In the genomic region with DNA sequence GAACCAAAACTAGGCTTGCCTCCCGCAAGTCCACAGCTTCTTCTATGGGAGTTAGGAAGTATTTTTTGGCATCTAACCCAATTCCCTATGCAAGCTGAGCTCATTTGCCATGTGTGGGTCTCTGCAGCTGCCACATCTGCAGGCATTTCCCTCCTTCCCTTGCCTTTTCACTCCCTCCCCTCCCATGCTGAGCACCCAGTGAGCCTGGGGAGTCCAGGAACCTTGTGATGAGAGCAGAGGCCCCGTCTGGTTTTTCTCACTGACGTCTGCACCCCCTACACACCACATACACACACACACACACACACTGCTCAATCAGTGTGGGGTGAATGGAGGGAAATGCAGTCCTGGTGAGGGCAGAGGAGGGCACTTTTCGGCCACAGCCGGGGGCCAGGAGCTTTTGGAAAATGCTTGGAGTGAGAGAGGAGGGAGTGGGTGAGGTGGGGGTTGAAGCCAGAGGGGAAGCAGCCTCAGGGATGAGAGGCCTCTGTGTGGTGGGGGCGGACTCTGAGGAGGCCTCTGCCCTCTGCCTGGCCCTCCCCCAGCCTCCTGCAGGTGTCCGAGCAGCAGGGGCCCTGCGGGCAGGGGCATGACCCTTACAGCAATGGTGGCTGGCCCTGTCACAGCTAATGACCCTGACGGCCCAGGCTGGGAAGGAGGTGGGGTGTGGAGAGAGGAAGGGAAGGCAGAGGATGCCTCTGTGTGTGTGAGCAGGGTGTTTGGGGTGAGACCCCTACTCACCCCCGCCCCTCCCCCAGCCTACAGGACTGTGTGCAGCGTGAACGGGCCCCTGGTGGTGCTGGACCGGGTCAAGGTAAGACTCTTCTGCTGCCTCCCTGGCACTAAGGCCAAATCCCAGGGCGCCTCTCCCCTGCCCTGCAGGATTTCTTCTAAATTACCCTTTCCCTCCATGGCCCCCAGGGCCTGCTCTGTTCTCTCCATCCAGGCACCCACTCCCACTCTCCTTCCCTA, we compare ENCODE assay signal across 22 cellular contexts. TPM values are rescaled to one million over a fixed set of nuclear protein-coding genes. Genes with fewer than 3 reads are reported as not detected.
DNase-seq lines count a peak whose midpoint lies in the region; ATAC-seq, FAIRE-seq and TF ChIP-seq lines count a peak whose summit lies in the region.
"Had no signal": no experiment of that assay in that cellular context is flagged by ENCODE, and none has a peak within 500 bp of the region (broad histone marks: within the 10 kb centered on the region; RNA-seq: fewer than 3 reads in every experiment).

No MANE protein-coding gene starts in this region.

- H3K36me3 ChIP-seq in GM23338 (ENCODE audit: insufficient read depth): no peaks in the 10 kb centered on the region
- H3K36me3 ChIP-seq in SJCRH30: no peaks in the 10 kb centered on the region
- no peaks in the 10 kb centered on the region for H3K36me3 ChIP-seq in kidney (ENCODE audit: control insufficient read depth in 1 of 2, insufficient read depth in 2 of 2, low read length in 2 of 2)
- H3K36me3 ChIP-seq: adrenal gland, right atrium auricular region had no signal

- H3K27me3 ChIP-seq in GM23338 (ENCODE audit: insufficient read depth) (peaks cover 86% of the 10 kb centered on the region), SJCRH30 (no peaks in the 10 kb centered on the region)
- H3K27me3 ChIP-seq: adrenal gland, right atrium auricular region had no signal

- no peak overlapping the region for H3K27ac ChIP-seq in GM23338 (ENCODE audit: low read depth)
- peak overlapping the region; percentile 24; the same call in 1 of the 2 replicates for H3K27ac ChIP-seq in SJCRH30
- H3K27ac ChIP-seq in kidney (ENCODE audit: low read depth in 2 of 2, low read length in 2 of 2): no peak overlapping the region
- no peak overlapping the region for H3K27ac ChIP-seq in substantia nigra (ENCODE audit: low read depth, low read length, poor library complexity, severe bottlenecking)
- H3K27ac ChIP-seq: adrenal gland, right atrium auricular region had no signal

- intact Hi-C loops in posterior vena cava (cut with DNase I) (no loop called here), kidney (cut with DNase I) (no loop called here)

- no peaks in the 10 kb centered on the region for H3K9me3 ChIP-seq in SJCRH30 (replicated peaks)
- H3K9me3 ChIP-seq in kidney (ENCODE audit: control insufficient read depth in 1 of 2, low read length in 2 of 2): no peaks in the 10 kb centered on the region
- H3K9me3 ChIP-seq: adrenal gland, right atrium auricular region had no signal

- H3K9ac ChIP-seq in kidney (ENCODE audit: low read length in 2 of 2): no peak overlapping the region

- H3K4me3 ChIP-seq in GM23338: no peak overlapping the region
- H3K4me3 ChIP-seq in SJCRH30: no peak overlapping the region
- no peak overlapping the region for H3K4me3 ChIP-seq in fibroblast of mammary gland (ENCODE audit: control insufficient read depth, low read depth, low read length)
- H3K4me3 ChIP-seq in kidney (ENCODE audit: low read length in 2 of 2): no peak overlapping the region
- H3K4me3 ChIP-seq: adrenal gland, right atrium auricular region had no signal

- peaks cover 64% of the 10 kb centered on the region for H3K27me3 Mint-ChIP-seq in GM23338 (ENCODE audit: insufficient read depth, low read depth, poor library complexity)
- H3K27me3 Mint-ChIP-seq in activated CD4-positive, alpha-beta memory T cell treated with anti-CD3 and anti-CD28 coated beads, Interleukin-2, amount 10 ng/mL, durations not matched to agents 7 days and 5 days: peaks cover 28% of the 10 kb centered on the region

- H2AFZ ChIP-seq in GM23338: peak overlapping the region; percentile 56; the same call in 1 of the 2 replicates

- peak; percentile 1; the same call in 2 of the 3 replicates for ATAC-seq in GM23338
- ATAC-seq: activated CD8-positive, alpha-beta T cell treated with anti-CD3 and anti-CD28 coated beads, Interleukin-2, amount 10 ng/mL, durations not matched to agents 7 days and 5 days had no signal

- no peak overlapping the region for H3K4me3 Mint-ChIP-seq in GM23338
- H3K4me3 Mint-ChIP-seq in activated CD4-positive, alpha-beta memory T cell treated with anti-CD3 and anti-CD28 coated beads, Interleukin-2, amount 10 ng/mL, durations not matched to agents 7 days and 5 days: no peak overlapping the region
- H3K4me3 Mint-ChIP-seq: activated CD8-positive, alpha-beta T cell treated with anti-CD3 and anti-CD28 coated beads, Interleukin-2, amount 10 ng/mL, durations not matched to agents 7 days and 5 days; activated T-helper 1 cell treated with anti-CD3 and anti-CD28 coated beads, Interleukin-12 subunit alpha, Interleukin-12 subunit beta, Interleukin-2, Interleukin-4 antibody, amounts not matched to agents 30 ng/mL and 10 ng/mL and 1 ng/mL, durations not matched to agents 14 hours and 24 hours and 36 hours; stimulated activated naive CD8-positive, alpha-beta T cell treated with anti-CD3 and anti-CD28 coated beads, Interleukin-15, Interleukin-2, amounts not matched to agents 100 ng/mL and 50 ng/mL, for 24 hours had no signal

- peaks cover 35% of the 10 kb centered on the region for H3K4me1 Mint-ChIP-seq in GM23338
- peaks cover 8% of the 10 kb centered on the region for H3K4me1 Mint-ChIP-seq in activated CD4-positive, alpha-beta memory T cell treated with anti-CD3 and anti-CD28 coated beads, Interleukin-2, amount 10 ng/mL, durations not matched to agents 7 days and 5 days

- POLR2A ChIA-PET in activated CD4-positive, alpha-beta memory T cell treated with anti-CD3 and anti-CD28 coated beads, Interleukin-2, amount 10 ng/mL, durations not matched to agents 7 days and 5 days (lab: Charles Lee): no interaction called here

- H3K27ac Mint-ChIP-seq in GM23338: no peak overlapping the region
- no peak overlapping the region for H3K27ac Mint-ChIP-seq in activated CD4-positive, alpha-beta memory T cell treated with anti-CD3 and anti-CD28 coated beads, Interleukin-2, amount 10 ng/mL, durations not matched to agents 7 days and 5 days
- H3K27ac Mint-ChIP-seq: activated CD8-positive, alpha-beta T cell treated with anti-CD3 and anti-CD28 coated beads, Interleukin-2, amount 10 ng/mL, durations not matched to agents 7 days and 5 days; activated T-helper 1 cell treated with anti-CD3 and anti-CD28 coated beads, Interleukin-12 subunit alpha, Interleukin-12 subunit beta, Interleukin-2, Interleukin-4 antibody, amounts not matched to agents 30 ng/mL and 10 ng/mL and 1 ng/mL, durations not matched to agents 14 hours and 24 hours and 36 hours; stimulated activated naive CD8-positive, alpha-beta T cell treated with anti-CD3 and anti-CD28 coated beads, Interleukin-15, Interleukin-2, amounts not matched to agents 100 ng/mL and 50 ng/mL, for 24 hours had no signal

- H3K9me3 Mint-ChIP-seq in GM23338: no peaks in the 10 kb centered on the region
- no peaks in the 10 kb centered on the region for H3K9me3 Mint-ChIP-seq in activated CD4-positive, alpha-beta memory T cell treated with anti-CD3 and anti-CD28 coated beads, Interleukin-2, amount 10 ng/mL, durations not matched to agents 7 days and 5 days
- H3K9me3 Mint-ChIP-seq: activated T-helper 1 cell treated with anti-CD3 and anti-CD28 coated beads, Interleukin-12 subunit alpha, Interleukin-12 subunit beta, Interleukin-2, Interleukin-4 antibody, amounts not matched to agents 30 ng/mL and 10 ng/mL and 1 ng/mL, durations not matched to agents 14 hours and 24 hours and 36 hours; stimulated activated naive CD8-positive, alpha-beta T cell treated with anti-CD3 and anti-CD28 coated beads, Interleukin-15, Interleukin-2, amounts not matched to agents 100 ng/mL and 50 ng/mL, for 24 hours had no signal

- no peaks in the 10 kb centered on the region for H3K9me2 ChIP-seq in GM23338 (ENCODE audit: insufficient read depth)

- H3F3A ChIP-seq in GM23338 (replicated peaks; ENCODE audit: low read depth): no peaks in the 10 kb centered on the region

- no peak for FAIRE-seq in kidney (lab: Jason Lieb, UNC)
- FAIRE-seq: urothelium cell line had no signal

- peaks cover 19% of the 10 kb centered on the region for H3K4me1 ChIP-seq in GM23338 (ENCODE audit: insufficient read depth)
- peaks cover 42% of the 10 kb centered on the region for H3K4me1 ChIP-seq in SJCRH30
- peaks cover 0 to 4% of the 10 kb centered on the region in 2 donors for H3K4me1 ChIP-seq in kidney (ENCODE audit: control insufficient read depth in 1 of 2, insufficient read depth in 1 of 2, low read depth in 1 of 2, low read length in 2 of 2)

- no peak overlapping the region for H3K4me2 ChIP-seq in GM23338

- H3K36me3 Mint-ChIP-seq in GM23338 (ENCODE audit: low read depth): no peaks in the 10 kb centered on the region
- no peaks in the 10 kb centered on the region for H3K36me3 Mint-ChIP-seq in activated CD4-positive, alpha-beta memory T cell treated with anti-CD3 and anti-CD28 coated beads, Interleukin-2, amount 10 ng/mL, durations not matched to agents 7 days and 5 days (ENCODE audit: low read depth)

- TF ChIP-seq CTCF in GM23338 (conservative IDR thresholded peaks at IDR 0.05; ENCODE audit: low read depth in 2 of 2) (no peak), fibroblast of mammary gland (conservative IDR thresholded peaks at IDR 0.05; ENCODE audit: control insufficient read depth, insufficient read depth, low read depth, low read length) (no peak), kidney (IDR thresholded peaks at IDR 0.05; ENCODE audit: borderline replicate concordance, extremely low read depth, insufficient read depth) (no peak)

- H4K20me1 ChIP-seq in GM23338 (replicated peaks; ENCODE audit: insufficient read depth): no peaks in the 10 kb centered on the region

- no peak for DNase-seq in GM23338 (ENCODE audit: low spot score)
- DNase-seq in SJCRH30: peak; percentile 62 to 78
- DNase-seq in fibroblast of mammary gland (ENCODE audit: low read depth): peak; percentile 34
- DNase-seq in posterior vena cava (ENCODE audit: low spot score): peak; percentile 66
- DNase-seq in kidney: no peak
- no peak for DNase-seq in substantia nigra (lab: John Stamatoyannopoulos, UW)
- DNase-seq in activated CD4-positive, alpha-beta memory T cell treated with anti-CD3 and anti-CD28 coated beads, Interleukin-2, amount 10 ng/mL, durations not matched to agents 7 days and 5 days: no peak
- DNase-seq: activated CD8-positive, alpha-beta T cell treated with anti-CD3 and anti-CD28 coated beads, Interleukin-2, amount 10 ng/mL, durations not matched to agents 7 days and 5 days; central memory CD4-positive, alpha-beta T cell; effector CD8-positive, alpha-beta T cell; EL; NCI-H2081; NCI-H524; OCI-M1; SIG-M5; stimulated activated CD4-positive, alpha-beta T cell treated with anti-CD3 and anti-CD28 coated beads, Interleukin-1b, Interleukin-23, amount 100 ng/mL, for 48 hours; T-helper 2 cell had no signal

- no peaks in the 10 kb centered on the region for H3K79me2 ChIP-seq in GM23338 (replicated peaks; ENCODE audit: insufficient read depth)

- CTCF ChIA-PET in activated CD4-positive, alpha-beta memory T cell treated with anti-CD3 and anti-CD28 coated beads, Interleukin-2, amount 10 ng/mL, durations not matched to agents 7 days and 5 days (lab: Charles Lee): interaction anchor here (0.9 to 1.2 kb wide), 3 partner anchors 8 to 58 kb away, joined by 3 read pairs; no protein-coding TSS in a partner anchor

RNA-seq across cellular contexts. Expression of a gene that starts 7.5 kb away (rescaled TPM):
- total RNA-seq in GM23338 (2014; rRNA removed; shearing (Covaris generic)): not detected in 2 replicates
- polyA plus RNA-seq in GM23338 (2016; fragmentation: Nextera tagmentation; extraction: Ambion mirVana) (not detected in 2 replicates), kidney (ENCODE audit: insufficient read depth, low read depth, low replicate concordance) (400 TPM)
- total RNA-seq in SJCRH30 (2014; rRNA removed; shearing (Covaris generic)): 1.6 and 2.0 TPM in 2 replicates
- total RNA-seq in posterior vena cava (1 to 10 TPM in 1 of 2 donors, under 1 TPM in 1; 0.48 to 1.4 TPM), kidney (37.9 TPM)
- total RNA-seq in activated CD4-positive, alpha-beta memory T cell treated with anti-CD3 and anti-CD28 coated beads, Interleukin-2, amount 10 ng/mL, durations not matched to agents 7 days and 5 days: not detected
- total RNA-seq: activated CD8-positive, alpha-beta T cell treated with anti-CD3 and anti-CD28 coated beads, Interleukin-2, amount 10 ng/mL, durations not matched to agents 7 days and 5 days; activated T-helper 1 cell treated with anti-CD3 and anti-CD28 coated beads, Interleukin-12 subunit alpha, Interleukin-12 subunit beta, Interleukin-2, Interleukin-4 antibody, amounts not matched to agents 30 ng/mL and 10 ng/mL and 1 ng/mL, durations not matched to agents 14 hours and 24 hours and 36 hours; right atrium auricular region had no signal

RNA-seq across cellular contexts. Expression of a gene that starts 35.2 kb away (rescaled TPM):
- 0.73 and 1.3 TPM in 2 replicates for total RNA-seq in GM23338 (2014; rRNA removed; shearing (Covaris generic))
- polyA plus RNA-seq in GM23338 (2016; fragmentation: Nextera tagmentation; extraction: Ambion mirVana) (0.32 and 0.59 TPM in 2 replicates), kidney (ENCODE audit: insufficient read depth, low read depth, low replicate concordance) (2.1 TPM)
- total RNA-seq in SJCRH30 (2014; rRNA removed; shearing (Covaris generic)): 0.36 TPM in 1 of 2 replicates, not detected in the other
- total RNA-seq in posterior vena cava (1 to 10 TPM; 1.4 to 2.3 TPM), kidney (1.3 TPM)
- total RNA-seq in activated CD4-positive, alpha-beta memory T cell treated with anti-CD3 and anti-CD28 coated beads, Interleukin-2, amount 10 ng/mL, durations not matched to agents 7 days and 5 days: not detected
- total RNA-seq: activated CD8-positive, alpha-beta T cell treated with anti-CD3 and anti-CD28 coated beads, Interleukin-2, amount 10 ng/mL, durations not matched to agents 7 days and 5 days; activated T-helper 1 cell treated with anti-CD3 and anti-CD28 coated beads, Interleukin-12 subunit alpha, Interleukin-12 subunit beta, Interleukin-2, Interleukin-4 antibody, amounts not matched to agents 30 ng/mL and 10 ng/mL and 1 ng/mL, durations not matched to agents 14 hours and 24 hours and 36 hours had no signal

RNA-seq across cellular contexts. Expression of a gene that starts 42.8 kb away (rescaled TPM):
- total RNA-seq in GM23338 (2014; rRNA removed; shearing (Covaris generic)): 0.31 TPM in 1 of 2 replicates, not detected in the other
- not detected in 2 replicates for polyA plus RNA-seq in GM23338 (2016; fragmentation: Nextera tagmentation; extraction: Ambion mirVana)
- total RNA-seq in SJCRH30 (2014; rRNA removed; shearing (Covaris generic)): 7.3 and 9.2 TPM in 2 replicates
- total RNA-seq in posterior vena cava: 1 to 10 TPM in 1 of 2 donors, under 1 TPM in 1; 0.57 to 1.4 TPM
- total RNA-seq in kidney: 2.6 TPM
- 0.71 TPM for polyA plus RNA-seq in kidney (ENCODE audit: insufficient read depth, low read depth, low replicate concordance)
- total RNA-seq in activated CD4-positive, alpha-beta memory T cell treated with anti-CD3 and anti-CD28 coated beads, Interleukin-2, amount 10 ng/mL, durations not matched to agents 7 days and 5 days: not detected
- total RNA-seq: activated CD8-positive, alpha-beta T cell treated with anti-CD3 and anti-CD28 coated beads, Interleukin-2, amount 10 ng/mL, durations not matched to agents 7 days and 5 days; activated T-helper 1 cell treated with anti-CD3 and anti-CD28 coated beads, Interleukin-12 subunit alpha, Interleukin-12 subunit beta, Interleukin-2, Interleukin-4 antibody, amounts not matched to agents 30 ng/mL and 10 ng/mL and 1 ng/mL, durations not matched to agents 14 hours and 24 hours and 36 hours had no signal

RNA-seq across cellular contexts. Expression of a gene that starts 51.5 kb away (rescaled TPM):
- 17.5 and 22.8 TPM in 2 replicates for total RNA-seq in GM23338 (2014; rRNA removed; shearing (Covaris generic))
- polyA plus RNA-seq in GM23338 (2016; fragmentation: Nextera tagmentation; extraction: Ambion mirVana): 5.7 and 6.0 TPM in 2 replicates
- 85.3 and 90.9 TPM in 2 replicates for total RNA-seq in SJCRH30 (2014; rRNA removed; shearing (Covaris generic))
- total RNA-seq in posterior vena cava: 10 to 100 TPM; 44.3 to 50.4 TPM
- 56.1 TPM for total RNA-seq in kidney
- 35.9 TPM for polyA plus RNA-seq in kidney (ENCODE audit: insufficient read depth, low read depth, low replicate concordance)
- 10 to 100 TPM; 34.8 to 35.8 TPM for total RNA-seq in activated CD4-positive, alpha-beta memory T cell treated with anti-CD3 and anti-CD28 coated beads, Interleukin-2, amount 10 ng/mL, durations not matched to agents 7 days and 5 days

Comparison
In these comparisons a context has a peak if more than half of its experiments do, and no peak if none do; other contexts are left out.
1. DNase-seq: peak in SJCRH30 (2 of 2), fibroblast of mammary gland (single experiment) and posterior vena cava (single experiment); none in GM23338 (single experiment), kidney (single experiment), substantia nigra (0 of 49) and activated CD4-positive, alpha-beta memory T cell treated with anti-CD3 and anti-CD28 coated beads, Interleukin-2, amount 10 ng/mL, durations not matched to agents 7 days and 5 days (single experiment).
2. RNA of a gene that starts 7.5 kb away (total RNA-seq): 37.9 TPM in kidney (single experiment); 1.6 to 2.0 TPM in SJCRH30, 0.48 to 1.4 TPM in posterior vena cava, not detected in GM23338 and not detected in activated CD4-positive, alpha-beta memory T cell treated with anti-CD3 and anti-CD28 coated beads, Interleukin-2, amount 10 ng/mL, durations not matched to agents 7 days and 5 days; every median in the first group is over 10 times any median in the second.